In genomic region chr9:3528466-3528865, GRCh38 we compare ENCODE assay signal across 8 cellular contexts. TPM values are rescaled to one million over a fixed set of nuclear protein-coding genes. Genes with fewer than 3 reads are reported as not detected.
DNase-seq lines count a peak whose midpoint lies in the region; ATAC-seq, FAIRE-seq and TF ChIP-seq lines count a peak whose summit lies in the region.

No MANE protein-coding gene starts in this region.

- ATAC-seq in HepG2 = no peak
- ATAC-seq in right lobe of liver = no peak

- DNase-seq in HepG2 (ENCODE audit: low spot score) (no peak), right lobe of liver (no peak), mesendoderm (no peak), substantia nigra (lab: John Stamatoyannopoulos, UW) (no peak), RCC 7860 (ENCODE audit: low spot score) (no peak)
- peak; percentile 27 to 37 (median 32) for DNase-seq in effector memory CD4-positive, alpha-beta T cell
- peak; percentile 60 for DNase-seq in stimulated activated CD8-positive, alpha-beta memory T cell treated with anti-CD3 and anti-CD28 coated beads, Interleukin-4, amount 100 ng/mL, for 48 hours

- H3K23ac ChIP-seq in mesendoderm (ENCODE audit: low read length) = no peak overlapping the region

- H3K79me2 ChIP-seq in HepG2 (ENCODE audit: insufficient read depth, low read length) (peaks cover 52% of the 10 kb centered on the region), mesendoderm (ENCODE audit: control insufficient read depth, insufficient read depth, low read length) (peaks cover 13% of the 10 kb centered on the region)

- in situ Hi-C loops in HepG2 (cut with HindIII; ENCODE audit: extremely low pct_ligation_motif_present, low pct_unique_long_range_greater_than_20kb) = no loop called here

- no peak for TF ChIP-seq EP300 in HepG2 (IDR thresholded peaks at IDR 0.05; ENCODE audit: low read depth in 2 of 2, low read length in 2 of 2)
- TF ChIP-seq EP300 in HepG2 (CRISPR knock-in tag; IDR thresholded peaks at IDR 0.05; ENCODE audit: borderline replicate concordance) = no peak

- H3K36me3 ChIP-seq in HepG2 (replicated peaks in 1 of 2; ENCODE audit: control insufficient read depth in 1 of 2, insufficient read depth in 2 of 2, low read length in 2 of 2) (0 out of 5 replicates have a peak, but pooled peaks cover 0 to 4% of the 10 kb centered on the region in 2 experiments), right lobe of liver (no peaks in the 10 kb centered on the region), mesendoderm (ENCODE audit: control insufficient read depth, insufficient read depth, low read length) (no peaks in the 10 kb centered on the region)
- H3K36me3 ChIP-seq in effector memory CD4-positive, alpha-beta T cell (ENCODE audit: control insufficient read depth, insufficient read depth, low read length) = no peaks in the 10 kb centered on the region

- no peak overlapping the region for H4K8ac ChIP-seq in mesendoderm (ENCODE audit: low read depth, low read length)

- TF ChIP-seq POLR2A in HepG2 (IDR thresholded peaks at IDR 0.05; ENCODE audit: insufficient read depth in 1 of 2, low read depth in 2 of 2, low read length in 2 of 2) (no peak), right lobe of liver (IDR thresholded peaks at IDR 0.05) (no peak)

- H3K79me1 ChIP-seq in mesendoderm (ENCODE audit: low read length) = peaks cover 1% of the 10 kb centered on the region

- no peak overlapping the region for H3K4ac ChIP-seq in mesendoderm (ENCODE audit: low read depth, low read length)

- H3K9me3 ChIP-seq in HepG2 (ENCODE audit: low read length) (no peaks in the 10 kb centered on the region), right lobe of liver (no peaks in the 10 kb centered on the region)
- no peaks in the 10 kb centered on the region for H3K9me3 ChIP-seq in effector memory CD4-positive, alpha-beta T cell (ENCODE audit: control insufficient read depth, low read length)

- POLR2A ChIA-PET in HepG2 (lab: Yijun Ruan, JAX) = no interaction called here

- no peak overlapping the region for H4K5ac ChIP-seq in mesendoderm (ENCODE audit: low read length)

- WGBS in HepG2 (ENCODE audit: low lambda C conversion rate) = 96% methylated on average over 7 of the region's 7 CpGs
- 27% methylated on average over 4 of the region's 7 CpGs for WGBS in right lobe of liver (ENCODE audit: insufficient coverage, low coverage, low lambda C conversion rate, missing lambda C conversion rate)
- no CpG with 5 or more reads among the region's 7 CpGs for WGBS in mesendoderm (ENCODE audit: extremely low coverage, insufficient coverage, low lambda C conversion rate)

- no peak overlapping the region for H2AK5ac ChIP-seq in mesendoderm (ENCODE audit: low read length)

- H3K4me1 ChIP-seq in HepG2 (ENCODE audit: insufficient read depth, low read length) = peaks cover 36% of the 10 kb centered on the region
- H3K4me1 ChIP-seq in right lobe of liver = peaks cover 0 to 8% (median 2%) of the 10 kb centered on the region in 4 donors
- H3K4me1 ChIP-seq in effector memory CD4-positive, alpha-beta T cell (ENCODE audit: control insufficient read depth, insufficient read depth, low read length, poor library complexity, severe bottlenecking) = peaks cover 21% of the 10 kb centered on the region
- H3K4me1 ChIP-seq in mesendoderm (ENCODE audit: control insufficient read depth, low read depth, low read length) = peaks cover 5% of the 10 kb centered on the region

- H3K18ac ChIP-seq in mesendoderm (ENCODE audit: low read length) = no peak overlapping the region

- H2BK5ac ChIP-seq in mesendoderm (ENCODE audit: low read length) = no peak overlapping the region

- H4K20me1 ChIP-seq in HepG2 (ENCODE audit: insufficient read depth, low read length) = no peaks in the 10 kb centered on the region

- H3K27me3 ChIP-seq in HepG2 (ENCODE audit: control insufficient read depth in 1 of 2, insufficient read depth in 2 of 2, low read length in 2 of 2) (no peaks in the 10 kb centered on the region; a peak in 1 of 5 replicates), right lobe of liver (no peaks in the 10 kb centered on the region), mesendoderm (ENCODE audit: insufficient read depth, low read length, poor library complexity) (no peaks in the 10 kb centered on the region)
- H3K27me3 ChIP-seq in effector memory CD4-positive, alpha-beta T cell (replicated peaks; ENCODE audit: control insufficient read depth, insufficient read depth, low read length, poor library complexity, severe bottlenecking) = no peaks in the 10 kb centered on the region

- no TSS peak for BruUV-seq in HepG2 (replicated peaks; lab: Mats Ljungman, UMichigan)

- TF ChIP-seq RAD21 in HepG2 (CRISPR knock-in tag; IDR thresholded peaks at IDR 0.05) = no peak

- no peak overlapping the region for H3K56ac ChIP-seq in mesendoderm (ENCODE audit: low read length)

- FAIRE-seq in HepG2 (lab: Jason Lieb, UNC) = no peak
- no peak for FAIRE-seq in RCC 7860 (lab: Jason Lieb, UNC)

- H3K27ac ChIP-seq in HepG2 (ENCODE audit: extremely low read length, insufficient read depth, low read length) (no peak overlapping the region), right lobe of liver (no peak overlapping the region), VCaP (peak overlapping the region; percentile 100; the same call in 1 of the 2 replicates), mesendoderm (ENCODE audit: low read depth, low read length) (no peak overlapping the region), substantia nigra (ENCODE audit: low read depth, low read length, poor library complexity, severe bottlenecking) (no peak overlapping the region)
- H3K27ac ChIP-seq in effector memory CD4-positive, alpha-beta T cell (ENCODE audit: insufficient read depth, low read length, poor library complexity, severe bottlenecking) = peak overlapping the region; percentile 100

- intact Hi-C loops in HepG2 (cut with micrococcal nuclease; ENCODE audit: unreplicated experiment) (loop anchor here (5.0 to 10.0 kb wide), 2 partner anchors 776 to 1149 kb away; partner anchors contain the start of genes CDC37L1 and GLIS3), right lobe of liver (cut with DNase I) (no loop called here)

- H2BK120ac ChIP-seq in mesendoderm (ENCODE audit: low read depth, low read length) = no peak overlapping the region

- CTCF ChIA-PET in HepG2 (lab: Yijun Ruan, JAX; ENCODE audit: low intra/inter-chr PET ratio, low total read pairs) = no interaction called here

- H3K9ac ChIP-seq in HepG2 (ENCODE audit: insufficient read depth, low read depth, low read length) (peak overlapping the region; percentile 100; the same call in 1 of the 2 replicates), mesendoderm (ENCODE audit: low read length) (no peak overlapping the region)

- H2BK15ac ChIP-seq in mesendoderm (replicated peaks; ENCODE audit: low read depth) = no peak overlapping the region

- H3K4me3 ChIP-seq in HepG2 (replicated peaks in 1 of 3; ENCODE audit: insufficient read depth in 1 of 3, low read depth in 2 of 3, low read length in 3 of 3) (peak overlapping the region in 1 of 3 experiments; percentile 99; a peak in 1 of 6 replicates), right lobe of liver (no peak overlapping the region), mesendoderm (ENCODE audit: low read length) (no peak overlapping the region)
- H3K4me3 ChIP-seq in effector memory CD4-positive, alpha-beta T cell (ENCODE audit: insufficient read depth, low read depth, low read length, poor library complexity, severe bottlenecking) = peak overlapping the region; percentile 25

- H3K4me2 ChIP-seq in HepG2 (ENCODE audit: low read depth, low read length) (peak overlapping the region; percentile 86), mesendoderm (ENCODE audit: low read length) (no peak overlapping the region)

- no peak overlapping the region for H2AFZ ChIP-seq in HepG2 (ENCODE audit: low read length)

- no peak for TF ChIP-seq CTCF in HepG2 (CRISPR knock-in tag; IDR thresholded peaks at IDR 0.05)
- TF ChIP-seq CTCF in right lobe of liver (IDR thresholded peaks at IDR 0.05) = no peak
- TF ChIP-seq CTCF in VCaP (conservative IDR thresholded peaks at IDR 0.05) = no peak

TF ChIP-seq in HepG2, 621 proteins besides CTCF, POLR2A, EP300 and RAD21 (continues in another document):
- TF ChIP-seq HDAC2 (CRISPR knock-in tag; IDR thresholded peaks at IDR 0.05) (no peak), KDM2A (CRISPR knock-in tag; IDR thresholded peaks at IDR 0.05; ENCODE audit: borderline replicate concordance, low read depth) (no peak), ZSCAN22 (CRISPR knock-in tag; IDR thresholded peaks at IDR 0.05) (no peak), ZNF557 (CRISPR knock-in tag; IDR thresholded peaks at IDR 0.05) (no peak), ZNF207 (IDR thresholded peaks at IDR 0.05; ENCODE audit: borderline replicate concordance) (no peak)

RNA-seq across cellular contexts. Expression of gene RFX3, which starts 2.7 kb away (rescaled TPM):
- total RNA-seq in HepG2 (2016; rRNA removed; fragmentation: Illumina TruSeq; extraction: Trizol) (2.7 and 3.0 TPM in 2 replicates), right lobe of liver (1 to 10 TPM; 1.4 to 2.5 (median 1.8) TPM)
- 3.7 and 4.9 TPM in 2 replicates for total RNA-seq in HepG2 (2016; cell fraction: cytosol; rRNA removed; fragmentation: Illumina TruSeq; extraction: Trizol; ENCODE audit: low read depth)
- 2.4 and 3.2 TPM in 2 replicates for total RNA-seq in HepG2 (2016; cell fraction: insoluble cytoplasmic fraction; rRNA removed; fragmentation: Illumina TruSeq; extraction: Trizol)
- total RNA-seq in HepG2 (2016; cell fraction: membrane; rRNA removed; fragmentation: Illumina TruSeq; extraction: Trizol) = 2.9 and 3.2 TPM in 2 replicates
- total RNA-seq in HepG2 (2016; cell fraction: nucleus; rRNA removed; fragmentation: Illumina TruSeq; extraction: Trizol) = 7.2 and 7.3 TPM in 2 replicates
- 4.7 and 5.3 TPM in 2 replicates for polyA plus RNA-seq in HepG2 (2011; rRNA removed)
- polyA plus RNA-seq in HepG2 (2011; cell fraction: cytosol; rRNA removed) = 3.9 and 4.3 TPM in 2 replicates
- 12.9 and 16.8 TPM in 2 replicates for polyA plus RNA-seq in HepG2 (2011; cell fraction: nucleus; rRNA removed)
- polyA plus RNA-seq in HepG2 (2012) = 4.7 and 5.2 TPM in 2 replicates
- polyA plus RNA-seq in HepG2 (2016; cell fraction: cytosol; fragmentation: Illumina TruSeq; extraction: Trizol; ENCODE audit: low read depth) = 0.20 and 0.32 TPM in 2 replicates
- 1.9 and 2.4 TPM in 2 replicates for polyA plus RNA-seq in HepG2 (2016; cell fraction: insoluble cytoplasmic fraction; fragmentation: Illumina TruSeq; extraction: Trizol; ENCODE audit: low read depth)
- polyA plus RNA-seq in HepG2 (2016; cell fraction: membrane; fragmentation: Illumina TruSeq; extraction: Trizol; ENCODE audit: low read depth) = 0.43 and 0.62 TPM in 2 replicates
- polyA plus RNA-seq in HepG2 (2016; cell fraction: nucleus; fragmentation: Illumina TruSeq; extraction: Trizol; ENCODE audit: insufficient read depth, low read depth) = 6.5 and 6.8 TPM in 2 replicates
- polyA minus RNA-seq in HepG2 (2011; rRNA and poly(A)+ RNA removed; ENCODE audit: low replicate concordance) = 42.7 and 89.6 TPM in 2 replicates
- polyA minus RNA-seq in HepG2 (2011; cell fraction: cytosol; rRNA and poly(A)+ RNA removed) = 8.6 and 15.4 TPM in 2 replicates
- polyA minus RNA-seq in HepG2 (2011; cell fraction: nucleus; rRNA and poly(A)+ RNA removed) = 59.9 and 64.2 TPM in 2 replicates
- 3.3 TPM for polyA plus RNA-seq in mesendoderm (2013, experiment 1 of 2)
- polyA plus RNA-seq in mesendoderm (2013, experiment 2 of 2) = 3.6 TPM

Comparison
In these comparisons a context has a peak if more than half of its experiments do, and no peak if none do; other contexts are left out.
1. DNase-seq: peak in effector memory CD4-positive, alpha-beta T cell (3 of 3) and stimulated activated CD8-positive, alpha-beta memory T cell treated with anti-CD3 and anti-CD28 coated beads, Interleukin-4, amount 100 ng/mL, for 48 hours (single experiment); none in HepG2 (single experiment), right lobe of liver (0 of 3), mesendoderm (single experiment), substantia nigra (0 of 49) and RCC 7860 (single experiment).
2. H3K27ac ChIP-seq: peak in VCaP (single experiment) and effector memory CD4-positive, alpha-beta T cell (single experiment); none in HepG2 (single experiment), right lobe of liver (0 of 3), mesendoderm (single experiment) and substantia nigra (single experiment).